Comparison of ENCODE assay signal across 17 cellular contexts in genomic region chr2:172535119-172535518, GRCh38. TPM values are rescaled to one million over a fixed set of nuclear protein-coding genes. Genes with fewer than 3 reads are reported as not detected.
A peak's percentile ranks its signal among the peaks of the same experiment; 100 is the strongest.
DNase-seq lines count a peak whose midpoint lies in the region; FAIRE-seq and TF ChIP-seq lines count a peak whose summit lies in the region.
"Had no signal": no experiment of that assay in that cellular context is flagged by ENCODE, and none has a peak within 500 bp of the region (broad histone marks: within the 10 kb centered on the region; RNA-seq: fewer than 3 reads in every experiment).

No MANE protein-coding gene starts in this region.

- H3K79me2 ChIP-seq in neural progenitor cell (ENCODE audit: low read depth) (no peaks in the 10 kb centered on the region), OCI-LY7 (ENCODE audit: insufficient read depth, low read depth, low read length) (no peaks in the 10 kb centered on the region)

- H2AFZ ChIP-seq in neural progenitor cell (replicated peaks), result no peak overlapping the region
- H2AFZ ChIP-seq in OCI-LY7 (ENCODE audit: low read length), result no peak overlapping the region

- H3K36me3 ChIP-seq in BLaER1 (peaks cover 83% of the 10 kb centered on the region), HUES64 (ENCODE audit: insufficient read depth, low read length) (peaks cover 8% of the 10 kb centered on the region), iPS-18a (ENCODE audit: control insufficient read depth, low read depth, low read length) (no peaks in the 10 kb centered on the region), neural progenitor cell (no peaks in the 10 kb centered on the region), OCI-LY7 (ENCODE audit: insufficient read depth, low read length) (no peaks in the 10 kb centered on the region), tibial nerve (no peaks in the 10 kb centered on the region)

- H3K4me1 ChIP-seq in BLaER1 (no peaks in the 10 kb centered on the region), HUES64 (ENCODE audit: insufficient read depth, low read length) (no peaks in the 10 kb centered on the region), iPS-18a (ENCODE audit: control insufficient read depth, low read depth, low read length) (peaks cover 33% of the 10 kb centered on the region), neural progenitor cell (peaks cover 15% of the 10 kb centered on the region), OCI-LY7 (ENCODE audit: insufficient read depth, low read length, poor library complexity, severe bottlenecking) (no peaks in the 10 kb centered on the region), tibial nerve (no peaks in the 10 kb centered on the region)
- H3K4me1 ChIP-seq: BLaER1 treated with 17β-estradiol and CSF1 and Interleukin-3, amounts not matched to agents 10 nM and 100 nM had no signal

- TF ChIP-seq CTCF in neural progenitor cell (IDR thresholded peaks at IDR 0.05) (no peak), OCI-LY7 (conservative IDR thresholded peaks at IDR 0.05; ENCODE audit: low read length) (no peak), tibial nerve (IDR thresholded peaks at IDR 0.05) (no peak)

- H3K36me3 Mint-ChIP-seq in neural progenitor cell, result peaks cover 4% of the 10 kb centered on the region

- H3K27me3 ChIP-seq in BLaER1, result no peaks in the 10 kb centered on the region
- no peaks in the 10 kb centered on the region for H3K27me3 ChIP-seq in HUES64 (ENCODE audit: insufficient read depth, low read length)
- H3K27me3 ChIP-seq in iPS-18a (ENCODE audit: control insufficient read depth, insufficient read depth, low read length), result no peaks in the 10 kb centered on the region
- no peaks in the 10 kb centered on the region for H3K27me3 ChIP-seq in neural progenitor cell
- no peaks in the 10 kb centered on the region for H3K27me3 ChIP-seq in tibial nerve
- H3K27me3 ChIP-seq: BLaER1 treated with 17β-estradiol and CSF1 and Interleukin-3, amounts not matched to agents 10 nM and 100 nM had no signal

- no TSS peak for BruUV-seq in OCI-LY7 (replicated peaks; lab: Mats Ljungman, UMichigan)

- H4K20me1 ChIP-seq in BLaER1 (no peaks in the 10 kb centered on the region), neural progenitor cell (ENCODE audit: low read depth) (no peaks in the 10 kb centered on the region), OCI-LY7 (ENCODE audit: insufficient read depth, low read length) (no peaks in the 10 kb centered on the region)
- H4K20me1 ChIP-seq: BLaER1 treated with 17β-estradiol and CSF1 and Interleukin-3, amounts not matched to agents 10 nM and 100 nM had no signal

- H3K9ac ChIP-seq in BLaER1 (no peak overlapping the region), HUES64 (ENCODE audit: low read depth, low read length) (no peak overlapping the region), iPS-18a (ENCODE audit: low read length) (peak overlapping the region; percentile 12), neural progenitor cell (no peak overlapping the region)
- H3K9ac ChIP-seq: BLaER1 treated with 17β-estradiol and CSF1 and Interleukin-3, amounts not matched to agents 10 nM and 100 nM had no signal

- H3K4me3 ChIP-seq in BLaER1, result 0 out of 2 replicates have a peak overlapping the region, but pooled peaks have one; percentile 3
- no peak overlapping the region for H3K4me3 ChIP-seq in HUES64 (ENCODE audit: low read length)
- H3K4me3 ChIP-seq in iPS-18a (ENCODE audit: low read length), result peak overlapping the region; percentile 12
- H3K4me3 ChIP-seq in neural progenitor cell, result no peak overlapping the region
- H3K4me3 ChIP-seq in OCI-LY7 (ENCODE audit: low read depth, low read length, poor library complexity, severe bottlenecking), result no peak overlapping the region
- H3K4me3 ChIP-seq in tibial nerve, result no peak overlapping the region

- intact Hi-C loops in OCI-LY7 (cut with micrococcal nuclease; ENCODE audit: unreplicated experiment), result no loop called here

- POLR2A ChIA-PET in OCI-LY7 (lab: Charles Lee), result interaction anchor here (0.6 to 0.7 kb wide), 2 partner anchors 40 to 994 kb away, joined by 4 to 5 read pairs; no protein-coding TSS in a partner anchor

- no peak overlapping the region for H3K4me3 Mint-ChIP-seq in neural progenitor cell
- H3K4me3 Mint-ChIP-seq: CD8-positive, alpha-beta T cell; HFFc6 had no signal

- peaks cover 100% of the 10 kb centered on the region for H3K9me3 ChIP-seq in BLaER1
- H3K9me3 ChIP-seq in HUES64 (ENCODE audit: insufficient read depth, low read depth, low read length), result peaks cover 74% of the 10 kb centered on the region
- H3K9me3 ChIP-seq in iPS-18a (ENCODE audit: control insufficient read depth, low read depth, low read length), result peaks cover 10% of the 10 kb centered on the region
- peaks cover 11% of the 10 kb centered on the region for H3K9me3 ChIP-seq in neural progenitor cell (ENCODE audit: low read depth)
- H3K9me3 ChIP-seq in OCI-LY7 (ENCODE audit: low read length), result peaks cover 12% of the 10 kb centered on the region
- H3K9me3 ChIP-seq in tibial nerve, result peaks cover 0 to 22% (median 0%) of the 10 kb centered on the region in 4 donors

- H3K27ac ChIP-seq in BLaER1 (no peak overlapping the region), HUES64 (ENCODE audit: low read depth, low read length) (peak overlapping the region; percentile 32; the same call in 1 of the 2 replicates), iPS-18a (ENCODE audit: low read length) (peak overlapping the region; percentile 64), neural progenitor cell (no peak overlapping the region), OCI-LY7 (ENCODE audit: low read depth, low read length, poor library complexity, severe bottlenecking) (no peak overlapping the region), tibial nerve (no peak overlapping the region)
- H3K27ac ChIP-seq: 22Rv1; BLaER1 treated with 17β-estradiol and CSF1 and Interleukin-3, amounts not matched to agents 10 nM and 100 nM had no signal

- H3F3A ChIP-seq in neural progenitor cell (ENCODE audit: low read depth), result peaks cover 29% of the 10 kb centered on the region

- no peaks in the 10 kb centered on the region for H3K9me2 ChIP-seq in OCI-LY7 (ENCODE audit: insufficient read depth, low read length)

- H3K4me1 Mint-ChIP-seq in neural progenitor cell, result no peaks in the 10 kb centered on the region

- H3K4me2 ChIP-seq in BLaER1 (no peak overlapping the region), neural progenitor cell (peak overlapping the region; percentile 19), OCI-LY7 (ENCODE audit: low read length) (no peak overlapping the region)
- H3K4me2 ChIP-seq: BLaER1 treated with 17β-estradiol and CSF1 and Interleukin-3, amounts not matched to agents 10 nM and 100 nM had no signal

- H3K27ac Mint-ChIP-seq in neural progenitor cell, result no peak overlapping the region
- H3K27ac Mint-ChIP-seq: CD8-positive, alpha-beta T cell; HFFc6 had no signal

- H3K9me3 Mint-ChIP-seq in neural progenitor cell, result peaks cover 31% of the 10 kb centered on the region

- FAIRE-seq in H54 (lab: Jason Lieb, UNC), result no peak
- FAIRE-seq: HTR-8/SVneo had no signal

- WGBS in HUES64, result 92% methylated on average over 3 of the region's 3 CpGs
- WGBS in tibial nerve, 2 donors, result 89 to 94% methylated on average over 3 of the region's 3 CpGs

- CTCF ChIA-PET in OCI-LY7 (lab: Charles Lee; ENCODE audit: unreplicated experiment), result no interaction called here

- peak; percentile 57 for DNase-seq in neural progenitor cell (ENCODE audit: low spot score)
- DNase-seq in OCI-LY7 (ENCODE audit: low spot score), result no peak
- DNase-seq in H54 (ENCODE audit: insufficient read length, low spot score), result no peak
- no peak for DNase-seq in tibial nerve (ENCODE audit: low spot score in 2 of 2)
- DNase-seq: Calu3; CD8-positive, alpha-beta T cell; DMS79 treated with DMSO at 0.1 percent for 48 hours; GF-D8; GOT3; HFFc6; KG1 had no signal

- TF ChIP-seq POLR2A in H54 (IDR thresholded peaks at IDR 0.05; ENCODE audit: low read depth, low read length) (no peak), tibial nerve (IDR thresholded peaks at IDR 0.05) (no peak)

- H3K27me3 Mint-ChIP-seq in neural progenitor cell (ENCODE audit: insufficient read depth, low read depth), result peaks cover 2% of the 10 kb centered on the region

- TF ChIP-seq EP300 in tibial nerve (IDR thresholded peaks at IDR 0.05), result no peak

RNA-seq across cellular contexts. Expression of gene PDK1, which starts 20.8 kb away (rescaled TPM):
- 24.0 TPM for polyA plus RNA-seq in HUES64 (2013, experiment 1 of 2)
- polyA plus RNA-seq in HUES64 (2013, experiment 2 of 2), result 31.9 TPM
- total RNA-seq in neural progenitor cell (ENCODE audit: low replicate concordance), result 65.2 and 66.5 TPM in 2 replicates
- 26.0 and 29.3 TPM in 2 replicates for total RNA-seq in OCI-LY7 (2014; rRNA removed; shearing (Covaris generic))
- 42.4 and 43.8 TPM in 2 replicates for total RNA-seq in OCI-LY7 (2022)
- total RNA-seq in tibial nerve, result 10 to 100 TPM; 10.4 to 25.6 (median 16.2) TPM

Comparison
In these comparisons a context has a peak if more than half of its experiments do, and no peak if none do; other contexts are left out.
1. H3K27ac ChIP-seq: peak in HUES64 (single experiment) and iPS-18a (single experiment); none in BLaER1 (single experiment), neural progenitor cell (single experiment), OCI-LY7 (single experiment) and tibial nerve (0 of 4).
2. H3K4me3 ChIP-seq: peak in BLaER1 (single experiment) and iPS-18a (single experiment); none in HUES64 (single experiment), neural progenitor cell (single experiment), OCI-LY7 (single experiment) and tibial nerve (0 of 4).